Comparison of ENCODE assay signal across 18 cellular contexts in genomic region chr18:25704096-25704870, GRCh38.
DNase-seq lines count a peak whose midpoint lies in the region; ATAC-seq lines count a peak whose summit lies in the region.
"Had no signal": no experiment of that assay in that cellular context is flagged by ENCODE, and none has a peak within 500 bp of the region (broad histone marks: within the 10 kb centered on the region; RNA-seq: fewer than 3 reads in every experiment).

No MANE protein-coding gene starts in this region.

- H3K27me3 ChIP-seq in SJCRH30 (no peaks in the 10 kb centered on the region), neuronal stem cell (ENCODE audit: control insufficient read depth in 3 of 3, insufficient read depth in 3 of 3, low read depth in 1 of 3, low read length in 3 of 3) (no peaks in the 10 kb centered on the region)
- H3K27me3 ChIP-seq: BLaER1 treated with 17β-estradiol and CSF1 and Interleukin-3, amounts not matched to agents 10 nM and 100 nM had no signal

- no peak overlapping the region for H3K18ac ChIP-seq in neuronal stem cell (ENCODE audit: low read length)

- no peaks in the 10 kb centered on the region for H3K79me1 ChIP-seq in neuronal stem cell (ENCODE audit: low read depth, low read length)

- no peak overlapping the region for H2BK15ac ChIP-seq in neuronal stem cell (ENCODE audit: low read length)

- no peaks in the 10 kb centered on the region for H3K9me3 ChIP-seq in SJCRH30 (replicated peaks)
- H3K9me3 ChIP-seq in neuronal stem cell (replicated peaks in 1 of 2; ENCODE audit: control insufficient read depth in 2 of 2, insufficient read depth in 1 of 2, low read depth in 1 of 2, low read length in 2 of 2): no peaks in the 10 kb centered on the region
- H3K9me3 ChIP-seq: BLaER1 treated with 17β-estradiol and CSF1 and Interleukin-3, amounts not matched to agents 10 nM and 100 nM had no signal

- no peak overlapping the region for H3K23ac ChIP-seq in neuronal stem cell (ENCODE audit: low read depth, low read length, poor library complexity)

- no peak overlapping the region for H3K4ac ChIP-seq in neuronal stem cell (ENCODE audit: low read length)

- H3K4me1 ChIP-seq in SJCRH30: peaks cover 26% of the 10 kb centered on the region
- peaks cover 0 to 26% of the 10 kb centered on the region in 2 donors for H3K4me1 ChIP-seq in neuronal stem cell (ENCODE audit: control insufficient read depth in 2 of 2, insufficient read depth in 1 of 2, low read depth in 1 of 2, low read length in 2 of 2)

- no peak overlapping the region for H2AK5ac ChIP-seq in neuronal stem cell (ENCODE audit: low read depth, low read length)

- peak overlapping the region; percentile 74 for H3K27ac ChIP-seq in SJCRH30
- no peak overlapping the region for H3K27ac ChIP-seq in neuronal stem cell (replicated peaks; ENCODE audit: low read length)
- H3K27ac ChIP-seq: BLaER1 treated with 17β-estradiol and CSF1 and Interleukin-3, amounts not matched to agents 10 nM and 100 nM; PC-9 had no signal

- peak overlapping the region; percentile 55 for H2AFZ ChIP-seq in neuronal stem cell (ENCODE audit: low read length)
- H2AFZ ChIP-seq: PC-9 had no signal

- no CpG with 5 or more reads among the region's 15 CpGs for WGBS in neuronal stem cell (ENCODE audit: extremely low coverage in 2 of 2, insufficient read length in 2 of 2, insufficient replicate concordance in 1 of 2), 2 donors

- no peak for ATAC-seq in GM19023 (IDR thresholded peaks at IDR 0.05; ENCODE audit: unreplicated experiment)

- H3K36me3 ChIP-seq in SJCRH30 (no peaks in the 10 kb centered on the region), neuronal stem cell (replicated peaks in 1 of 2; ENCODE audit: control insufficient read depth in 2 of 2, insufficient read depth in 2 of 2, low read length in 2 of 2) (no peaks in the 10 kb centered on the region)
- H3K36me3 ChIP-seq: BLaER1 treated with 17β-estradiol and CSF1 and Interleukin-3, amounts not matched to agents 10 nM and 100 nM had no signal

- peak overlapping the region; percentile 41 for H3K4me3 ChIP-seq in SJCRH30
- no peak overlapping the region for H3K4me3 ChIP-seq in neuronal stem cell (ENCODE audit: low read length in 2 of 2)
- H3K4me3 ChIP-seq: BLaER1 treated with 17β-estradiol and CSF1 and Interleukin-3, amounts not matched to agents 10 nM and 100 nM; PC-9 had no signal

- no peak overlapping the region for H2BK12ac ChIP-seq in neuronal stem cell (ENCODE audit: low read length)

- H3K4me2 ChIP-seq in neuronal stem cell (ENCODE audit: insufficient read depth, low read length, poor library complexity, severe bottlenecking): no peak overlapping the region
- H3K4me2 ChIP-seq: BLaER1 treated with 17β-estradiol and CSF1 and Interleukin-3, amounts not matched to agents 10 nM and 100 nM; PC-9 had no signal

- H3K9ac ChIP-seq in neuronal stem cell (ENCODE audit: low read depth, low read length, poor library complexity): no peak overlapping the region
- H3K9ac ChIP-seq: BLaER1 treated with 17β-estradiol and CSF1 and Interleukin-3, amounts not matched to agents 10 nM and 100 nM had no signal

- no peak overlapping the region for H2BK5ac ChIP-seq in neuronal stem cell (ENCODE audit: low read length)

- no peak overlapping the region for H2BK120ac ChIP-seq in neuronal stem cell (ENCODE audit: low read depth, low read length)

- H3K14ac ChIP-seq in neuronal stem cell (ENCODE audit: low read length): no peak overlapping the region

- DNase-seq in DMS79 treated with DMSO at 0.1 percent for 48 hours (lab: John Stamatoyannopoulos, UW): peak; percentile 76
- DNase-seq in SJCRH30: peak; percentile 69 to 82
- peak; percentile 16 for DNase-seq in globus pallidus (ENCODE audit: low spot score)
- DNase-seq in neuronal stem cell (ENCODE audit: low spot score): no peak
- DNase-seq in DMS153 (lab: John Stamatoyannopoulos, UW): no peak
- no peak for DNase-seq in activated CD4-positive, alpha-beta T cell treated with anti-CD3 and anti-CD28 coated beads for 48 hours
- DNase-seq in effector CD8-positive, alpha-beta T cell (lab: John Stamatoyannopoulos, UW): no peak
- DNase-seq: CD8-positive, alpha-beta memory T cell; GF-D8; H9; MV-4-11; NCI-H1417 treated with DMSO at 0.1 percent for 48 hours; NCI-H2029 treated with DMSO at 0.1 percent for 48 hours; NCI-H510A; NCI-H82; PC-9 had no signal

- H4K91ac ChIP-seq in neuronal stem cell (ENCODE audit: low read depth, low read length, poor library complexity): no peak overlapping the region

- no peak overlapping the region for H4K8ac ChIP-seq in neuronal stem cell (ENCODE audit: low read depth, low read length)

Comparison
In these comparisons a context has a peak if more than half of its experiments do, and no peak if none do; other contexts are left out.
1. DNase-seq: peak in DMS79 treated with DMSO at 0.1 percent for 48 hours (single experiment), SJCRH30 (2 of 2) and globus pallidus (single experiment); none in neuronal stem cell (single experiment), DMS153 (single experiment), activated CD4-positive, alpha-beta T cell treated with anti-CD3 and anti-CD28 coated beads for 48 hours (single experiment) and effector CD8-positive, alpha-beta T cell (single experiment).